ENCODE assay signal across 12 cellular contexts in the genomic region with DNA sequence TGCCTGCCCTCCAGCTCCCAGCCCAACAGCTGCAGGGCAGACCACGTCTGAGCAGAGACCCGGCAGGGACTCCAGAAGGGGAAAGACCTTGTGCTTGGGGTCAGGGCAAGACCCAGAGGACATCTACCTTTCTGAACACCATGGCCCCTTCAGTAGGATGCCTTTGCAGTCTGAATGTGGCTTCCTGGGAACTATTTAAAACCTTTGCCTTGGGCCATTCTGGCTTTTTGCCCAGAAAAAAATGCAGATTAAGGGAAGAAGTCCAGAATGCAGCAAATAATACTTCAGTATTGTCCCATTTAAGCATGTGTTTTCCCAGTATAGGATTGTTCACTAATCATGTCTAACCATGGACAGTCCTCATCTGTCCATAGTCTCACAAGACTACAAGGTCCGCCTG.
DNase-seq lines count a peak whose midpoint lies in the region; ATAC-seq and TF ChIP-seq lines count a peak whose summit lies in the region.
"Had no signal": no experiment of that assay in that cellular context is flagged by ENCODE, and none has a peak within 500 bp of the region (broad histone marks: within the 10 kb centered on the region; RNA-seq: fewer than 3 reads in every experiment).

No MANE protein-coding gene starts in this region.

- H3K27me3 ChIP-seq in adipocyte (replicated peaks; ENCODE audit: control insufficient read depth, insufficient read depth, low read length): no peaks in the 10 kb centered on the region
- H3K27me3 ChIP-seq: esophagus muscularis mucosa had no signal

- peak; percentile 40 for ATAC-seq in GM21723 (IDR thresholded peaks at IDR 0.05; ENCODE audit: unreplicated experiment)
- ATAC-seq in GM18505 (IDR thresholded peaks at IDR 0.05; ENCODE audit: unreplicated experiment): no peak
- ATAC-seq in HG03378 (IDR thresholded peaks at IDR 0.05; ENCODE audit: unreplicated experiment): no peak
- ATAC-seq: GM23338 had no signal

- H3K9ac ChIP-seq in adipocyte (ENCODE audit: low read length): no peak overlapping the region

- no peaks in the 10 kb centered on the region for H3K9me3 ChIP-seq in adipocyte (ENCODE audit: control insufficient read depth, low read length)
- H3K9me3 ChIP-seq: esophagus muscularis mucosa had no signal

- H3K4me1 ChIP-seq in adipocyte (ENCODE audit: control insufficient read depth, insufficient read depth, low read length): peaks cover 4% of the 10 kb centered on the region

- TF ChIP-seq POLR2A in GM18505 (IDR thresholded peaks at IDR 0.05; ENCODE audit: borderline replicate concordance, extremely low read depth, insufficient read depth, insufficient read length): no peak

- H3K36me3 ChIP-seq in adipocyte (ENCODE audit: control insufficient read depth, insufficient read depth, low read length, severe bottlenecking): no peaks in the 10 kb centered on the region
- H3K36me3 ChIP-seq: esophagus muscularis mucosa had no signal

- no peak overlapping the region for H3K4me3 ChIP-seq in adipocyte (ENCODE audit: low read length)
- H3K4me3 ChIP-seq: esophagus muscularis mucosa, GM23338 had no signal

- DNase-seq in AG08395 (ENCODE audit: low spot score): peak; percentile 21
- peak; percentile 71 for DNase-seq in adipocyte (ENCODE audit: low read depth)
- DNase-seq in iris pigment epithelial cell (ENCODE audit: low read depth): peak; percentile 64
- no peak for DNase-seq in amygdala (lab: John Stamatoyannopoulos, UW)
- DNase-seq in stimulated activated CD4-positive, alpha-beta T cell treated with anti-CD3 and anti-CD28 coated beads, Interleukin-2, amount 100 ng/mL, for 24 hours: no peak
- DNase-seq: activated naive CD4-positive, alpha-beta T cell treated with anti-CD3 and anti-CD28 coated beads for 36 hours; AML-193 had no signal

Comparison
In these comparisons a context has a peak if more than half of its experiments do, and no peak if none do; other contexts are left out.
1. DNase-seq: peak in AG08395 (single experiment), adipocyte (single experiment) and iris pigment epithelial cell (single experiment); none in amygdala (0 of 56) and stimulated activated CD4-positive, alpha-beta T cell treated with anti-CD3 and anti-CD28 coated beads, Interleukin-2, amount 100 ng/mL, for 24 hours (0 of 2).